ENCODE assay signal across 15 cellular contexts in the genomic region with DNA sequence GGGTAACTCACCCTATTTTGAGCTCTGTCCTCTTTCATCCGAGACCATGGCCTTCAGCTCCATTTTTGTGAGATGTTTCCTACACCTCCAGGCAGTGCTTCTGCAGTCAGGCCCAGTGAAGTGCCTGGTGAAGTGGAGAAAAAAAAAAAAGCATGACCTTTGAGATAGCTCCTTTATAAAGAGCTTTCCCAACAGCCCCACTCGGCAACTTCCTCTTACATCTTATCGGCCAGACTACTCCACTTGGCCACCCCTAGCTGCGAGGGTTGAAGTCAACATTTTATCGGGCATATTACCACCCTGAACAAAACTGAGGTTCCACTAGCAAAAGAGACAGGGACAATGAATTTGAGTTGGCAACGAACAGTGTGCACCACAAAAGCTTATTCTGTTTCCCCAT.
DNase-seq lines count a peak whose midpoint lies in the region; ATAC-seq and TF ChIP-seq lines count a peak whose summit lies in the region.
"Had no signal": no experiment of that assay in that cellular context is flagged by ENCODE, and none has a peak within 500 bp of the region (broad histone marks: within the 10 kb centered on the region; RNA-seq: fewer than 3 reads in every experiment).

No MANE protein-coding gene starts in this region.

- DNase-seq in right lobe of liver (no peak), neural progenitor cell (ENCODE audit: low spot score) (no peak), PC-9 (no peak), RKO (ENCODE audit: low spot score) (no peak), SIG-M5 treated with dmso at 0.1 percent for 504 hours (lab: John Stamatoyannopoulos, UW; ENCODE audit: unreplicated experiment) (no peak), medulla oblongata (ENCODE audit: extremely low spot score) (no peak)
- DNase-seq: dorsolateral prefrontal cortex; NCI-H2081 treated with DMSO at 0.1 percent for 48 hours; NCI-H748 treated with DMSO at 0.1 percent for 48 hours; SHP77 treated with DMSO at 0.1 percent for 48 hours; stimulated activated CD4-positive, alpha-beta T cell treated with anti-CD3 and anti-CD28 coated beads, Interleukin-4, amount 100 ng/mL, for 1 hour had no signal

- H4K20me1 ChIP-seq in neural progenitor cell (ENCODE audit: low read depth), result no peaks in the 10 kb centered on the region
- H4K20me1 ChIP-seq in PC-9 (ENCODE audit: insufficient read depth), result no peaks in the 10 kb centered on the region

- TF ChIP-seq CTCF in liver (IDR thresholded peaks at IDR 0.05; ENCODE audit: low read depth, low read length, missing input control) (no peak), right lobe of liver (IDR thresholded peaks at IDR 0.05) (no peak), gastroesophageal sphincter (IDR thresholded peaks at IDR 0.05) (no peak), neural progenitor cell (IDR thresholded peaks at IDR 0.05) (no peak), PC-9 (conservative IDR thresholded peaks at IDR 0.05) (no peak)

- no peak for TF ChIP-seq EP300 in gastroesophageal sphincter (IDR thresholded peaks at IDR 0.05)

- H3K4me3 ChIP-seq in liver (ENCODE audit: low read depth in 1 of 3, low read length in 3 of 3) (no peak overlapping the region), right lobe of liver (no peak overlapping the region), gastroesophageal sphincter (no peak overlapping the region), neural progenitor cell (no peak overlapping the region), PC-9 (no peak overlapping the region)
- H3K4me3 ChIP-seq: dorsolateral prefrontal cortex, psoas muscle had no signal

- no peak overlapping the region for H3K4me2 ChIP-seq in neural progenitor cell
- no peak overlapping the region for H3K4me2 ChIP-seq in PC-9

- H3K79me2 ChIP-seq in neural progenitor cell (ENCODE audit: low read depth) (no peaks in the 10 kb centered on the region), PC-9 (ENCODE audit: low read depth) (no peaks in the 10 kb centered on the region)

- H3F3A ChIP-seq in neural progenitor cell (ENCODE audit: low read depth), result no peaks in the 10 kb centered on the region
- no peaks in the 10 kb centered on the region for H3F3A ChIP-seq in PC-9 (ENCODE audit: insufficient read depth, low read depth)

- H3K9me3 Mint-ChIP-seq in neural progenitor cell, result peaks cover 16% of the 10 kb centered on the region

- 70% methylated on average over 6 of the region's 6 CpGs for WGBS in liver
- 36% methylated on average over 5 of the region's 6 CpGs for WGBS in right lobe of liver (ENCODE audit: insufficient coverage, low coverage, low lambda C conversion rate, missing lambda C conversion rate)
- 7 to 44% methylated on average over 4 to 5 of the region's 6 CpGs for WGBS in gastroesophageal sphincter (ENCODE audit: low coverage in 1 of 2), 2 donors

- peak overlapping the region; percentile 84 for H3K27ac Mint-ChIP-seq in neural progenitor cell

- peaks cover 14% of the 10 kb centered on the region for H3K4me1 Mint-ChIP-seq in neural progenitor cell

- peaks cover 3% of the 10 kb centered on the region for H3K36me3 Mint-ChIP-seq in neural progenitor cell

- H3K9me3 ChIP-seq in liver (ENCODE audit: control insufficient read depth in 4 of 4, low read length in 3 of 4), result peaks cover 0 to 2% (median 0%) of the 10 kb centered on the region in 4 donors
- H3K9me3 ChIP-seq in right lobe of liver, result no peaks in the 10 kb centered on the region
- H3K9me3 ChIP-seq in gastroesophageal sphincter, result no peaks in the 10 kb centered on the region
- no peaks in the 10 kb centered on the region for H3K9me3 ChIP-seq in neural progenitor cell (ENCODE audit: low read depth)
- H3K9me3 ChIP-seq in PC-9 (ENCODE audit: insufficient read depth, low read depth), result no peaks in the 10 kb centered on the region
- H3K9me3 ChIP-seq: psoas muscle had no signal

- H3K27me3 ChIP-seq in liver (ENCODE audit: control insufficient read depth in 4 of 4, insufficient read depth in 4 of 4, low read length in 3 of 4), result no peaks in the 10 kb centered on the region
- no peaks in the 10 kb centered on the region for H3K27me3 ChIP-seq in right lobe of liver
- H3K27me3 ChIP-seq in gastroesophageal sphincter, result no peaks in the 10 kb centered on the region
- no peaks in the 10 kb centered on the region for H3K27me3 ChIP-seq in neural progenitor cell
- no peaks in the 10 kb centered on the region for H3K27me3 ChIP-seq in PC-9 (ENCODE audit: insufficient read depth, low read depth)
- H3K27me3 ChIP-seq: dorsolateral prefrontal cortex had no signal

- H2AFZ ChIP-seq in neural progenitor cell (replicated peaks) (no peak overlapping the region), PC-9 (no peak overlapping the region)

- CTCF ChIA-PET in PC-9 (lab: Charles Lee), result interaction anchor here (0.6 kb wide), 1 partner anchor 19 kb away, joined by 5 read pairs; no protein-coding TSS in a partner anchor

- TF ChIP-seq RAD21 in liver (IDR thresholded peaks at IDR 0.05), result no peak

- intact Hi-C loops in right lobe of liver (cut with DNase I) (no loop called here), PC-9 (cut with micrococcal nuclease; ENCODE audit: unreplicated experiment) (no loop called here)

- H3K36me3 ChIP-seq in liver (ENCODE audit: control insufficient read depth in 4 of 4, insufficient read depth in 3 of 4, low read depth in 1 of 4, low read length in 3 of 4) (no peaks in the 10 kb centered on the region), right lobe of liver (no peaks in the 10 kb centered on the region), gastroesophageal sphincter (no peaks in the 10 kb centered on the region), neural progenitor cell (no peaks in the 10 kb centered on the region), PC-9 (ENCODE audit: low read depth) (no peaks in the 10 kb centered on the region)

- ATAC-seq in right lobe of liver (no peak), gastroesophageal sphincter (no peak)
- ATAC-seq: psoas muscle had no signal

- no peaks in the 10 kb centered on the region for H3K27me3 Mint-ChIP-seq in neural progenitor cell (ENCODE audit: insufficient read depth, low read depth)

- POLR2A ChIA-PET in PC-9 (lab: Charles Lee; ENCODE audit: unreplicated experiment), result no interaction called here

- no peaks in the 10 kb centered on the region for H3K9me2 ChIP-seq in PC-9 (ENCODE audit: insufficient read depth)

- BruUV-seq in PC-9 (replicated peaks; lab: Mats Ljungman, UMichigan), result no TSS peak

- H3K4me1 ChIP-seq in liver (ENCODE audit: control insufficient read depth in 4 of 4, insufficient read depth in 4 of 4, low read length in 3 of 4) (no peaks in the 10 kb centered on the region), right lobe of liver (no peaks in the 10 kb centered on the region), gastroesophageal sphincter (peaks cover 0 to 19% (median 9%) of the 10 kb centered on the region in 3 donors), neural progenitor cell (no peaks in the 10 kb centered on the region), PC-9 (replicated peaks; ENCODE audit: insufficient read depth) (no peaks in the 10 kb centered on the region)
- H3K4me1 ChIP-seq: psoas muscle had no signal

- no peak overlapping the region for H3K4me3 Mint-ChIP-seq in neural progenitor cell

- no peak for TF ChIP-seq POLR2A in right lobe of liver (IDR thresholded peaks at IDR 0.05)
- TF ChIP-seq POLR2A in gastroesophageal sphincter (IDR thresholded peaks at IDR 0.05), result no peak

- H3K27ac ChIP-seq in liver (ENCODE audit: low read depth in 1 of 2, low read length in 2 of 2), result peak overlapping the region; percentile 1 to 23
- H3K27ac ChIP-seq in right lobe of liver, result no peak overlapping the region
- H3K27ac ChIP-seq in gastroesophageal sphincter, result peak overlapping the region in 3 of 4 donors; percentile 37 to 62 (median 46)
- no peak overlapping the region for H3K27ac ChIP-seq in neural progenitor cell
- no peak overlapping the region for H3K27ac ChIP-seq in PC-9
- H3K27ac ChIP-seq: dorsolateral prefrontal cortex, psoas muscle, VCaP had no signal

- no peak overlapping the region for H3K9ac ChIP-seq in liver (ENCODE audit: low read depth in 1 of 2, low read length in 2 of 2)
- no peak overlapping the region for H3K9ac ChIP-seq in neural progenitor cell

TF ChIP-seq in liver, 16 proteins besides CTCF, POLR2A, EP300 and RAD21 (continues in another document):
- TF ChIP-seq FOXA1 (IDR thresholded peaks at IDR 0.05) (no peak), GABPA (IDR thresholded peaks at IDR 0.05 in 1 of 2, conservative IDR thresholded peaks at IDR 0.05 in 1 of 2) (no peak), TAF1 (conservative IDR thresholded peaks at IDR 0.05) (no peak), HNF4A (conservative IDR thresholded peaks at IDR 0.05) (no peak), RXRA (IDR thresholded peaks at IDR 0.05) (no peak), JUND (IDR thresholded peaks at IDR 0.05) (no peak), SP1 (IDR thresholded peaks at IDR 0.05) (no peak), EGR1 (IDR thresholded peaks at IDR 0.05; ENCODE audit: low read depth in 2 of 2) (no peak), NR2F2 (IDR thresholded peaks at IDR 0.05) (no peak), YY1 (IDR thresholded peaks at IDR 0.05) (no peak)
- TF ChIP-seq, protein P1, sequence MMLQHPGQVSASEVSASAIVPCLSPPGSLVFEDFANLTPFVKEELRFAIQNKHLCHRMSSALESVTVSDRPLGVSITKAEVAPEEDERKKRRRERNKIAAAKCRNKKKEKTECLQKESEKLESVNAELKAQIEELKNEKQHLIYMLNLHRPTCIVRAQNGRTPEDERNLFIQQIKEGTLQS (IDR thresholded peaks at IDR 0.05), result no peak
- TF ChIP-seq, protein P2, sequence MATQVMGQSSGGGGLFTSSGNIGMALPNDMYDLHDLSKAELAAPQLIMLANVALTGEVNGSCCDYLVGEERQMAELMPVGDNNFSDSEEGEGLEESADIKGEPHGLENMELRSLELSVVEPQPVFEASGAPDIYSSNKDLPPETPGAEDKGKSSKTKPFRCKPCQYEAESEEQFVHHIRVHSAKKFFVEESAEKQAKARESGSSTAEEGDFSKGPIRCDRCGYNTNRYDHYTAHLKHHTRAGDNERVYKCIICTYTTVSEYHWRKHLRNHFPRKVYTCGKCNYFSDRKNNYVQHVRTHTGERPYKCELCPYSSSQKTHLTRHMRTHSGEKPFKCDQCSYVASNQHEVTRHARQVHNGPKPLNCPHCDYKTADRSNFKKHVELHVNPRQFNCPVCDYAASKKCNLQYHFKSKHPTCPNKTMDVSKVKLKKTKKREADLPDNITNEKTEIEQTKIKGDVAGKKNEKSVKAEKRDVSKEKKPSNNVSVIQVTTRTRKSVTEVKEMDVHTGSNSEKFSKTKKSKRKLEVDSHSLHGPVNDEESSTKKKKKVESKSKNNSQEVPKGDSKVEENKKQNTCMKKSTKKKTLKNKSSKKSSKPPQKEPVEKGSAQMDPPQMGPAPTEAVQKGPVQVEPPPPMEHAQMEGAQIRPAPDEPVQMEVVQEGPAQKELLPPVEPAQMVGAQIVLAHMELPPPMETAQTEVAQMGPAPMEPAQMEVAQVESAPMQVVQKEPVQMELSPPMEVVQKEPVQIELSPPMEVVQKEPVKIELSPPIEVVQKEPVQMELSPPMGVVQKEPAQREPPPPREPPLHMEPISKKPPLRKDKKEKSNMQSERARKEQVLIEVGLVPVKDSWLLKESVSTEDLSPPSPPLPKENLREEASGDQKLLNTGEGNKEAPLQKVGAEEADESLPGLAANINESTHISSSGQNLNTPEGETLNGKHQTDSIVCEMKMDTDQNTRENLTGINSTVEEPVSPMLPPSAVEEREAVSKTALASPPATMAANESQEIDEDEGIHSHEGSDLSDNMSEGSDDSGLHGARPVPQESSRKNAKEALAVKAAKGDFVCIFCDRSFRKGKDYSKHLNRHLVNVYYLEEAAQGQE (IDR thresholded peaks at IDR 0.05), result no peak

Comparison
In these comparisons a context has a peak if more than half of its experiments do, and no peak if none do; other contexts are left out.
1. H3K27ac ChIP-seq: peak in liver (2 of 2) and gastroesophageal sphincter (3 of 4); none in right lobe of liver (0 of 3), neural progenitor cell (single experiment) and PC-9 (single experiment).